In the genomic region with DNA sequence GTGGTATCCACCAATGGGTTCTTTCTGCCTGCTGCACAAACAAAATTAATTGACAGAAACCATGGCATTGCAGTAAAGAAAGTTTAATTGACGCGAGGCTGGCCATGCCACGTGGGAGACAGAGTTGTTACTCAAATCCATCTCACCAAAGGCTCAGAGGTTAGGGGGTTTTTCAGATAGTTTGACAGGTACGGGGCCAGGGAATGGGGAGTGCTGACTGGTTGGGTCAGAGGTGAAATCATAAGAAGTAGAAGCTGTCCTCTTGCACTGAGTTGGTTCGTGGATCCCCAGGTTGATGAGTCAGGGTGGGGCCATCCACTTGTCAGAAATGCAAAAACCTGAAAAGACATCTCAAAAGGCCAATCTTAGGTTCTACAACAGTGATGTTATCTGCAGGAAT, we compare ENCODE assay signal across 1 cellular context.
TF ChIP-seq lines count a peak whose summit lies in the region.

No MANE protein-coding gene starts in this region.

TF ChIP-seq in K562, 482 proteins besides CTCF, POLR2A, EP300 and RAD21 (continued from another document and continues in another):
- TF ChIP-seq, protein P1, sequence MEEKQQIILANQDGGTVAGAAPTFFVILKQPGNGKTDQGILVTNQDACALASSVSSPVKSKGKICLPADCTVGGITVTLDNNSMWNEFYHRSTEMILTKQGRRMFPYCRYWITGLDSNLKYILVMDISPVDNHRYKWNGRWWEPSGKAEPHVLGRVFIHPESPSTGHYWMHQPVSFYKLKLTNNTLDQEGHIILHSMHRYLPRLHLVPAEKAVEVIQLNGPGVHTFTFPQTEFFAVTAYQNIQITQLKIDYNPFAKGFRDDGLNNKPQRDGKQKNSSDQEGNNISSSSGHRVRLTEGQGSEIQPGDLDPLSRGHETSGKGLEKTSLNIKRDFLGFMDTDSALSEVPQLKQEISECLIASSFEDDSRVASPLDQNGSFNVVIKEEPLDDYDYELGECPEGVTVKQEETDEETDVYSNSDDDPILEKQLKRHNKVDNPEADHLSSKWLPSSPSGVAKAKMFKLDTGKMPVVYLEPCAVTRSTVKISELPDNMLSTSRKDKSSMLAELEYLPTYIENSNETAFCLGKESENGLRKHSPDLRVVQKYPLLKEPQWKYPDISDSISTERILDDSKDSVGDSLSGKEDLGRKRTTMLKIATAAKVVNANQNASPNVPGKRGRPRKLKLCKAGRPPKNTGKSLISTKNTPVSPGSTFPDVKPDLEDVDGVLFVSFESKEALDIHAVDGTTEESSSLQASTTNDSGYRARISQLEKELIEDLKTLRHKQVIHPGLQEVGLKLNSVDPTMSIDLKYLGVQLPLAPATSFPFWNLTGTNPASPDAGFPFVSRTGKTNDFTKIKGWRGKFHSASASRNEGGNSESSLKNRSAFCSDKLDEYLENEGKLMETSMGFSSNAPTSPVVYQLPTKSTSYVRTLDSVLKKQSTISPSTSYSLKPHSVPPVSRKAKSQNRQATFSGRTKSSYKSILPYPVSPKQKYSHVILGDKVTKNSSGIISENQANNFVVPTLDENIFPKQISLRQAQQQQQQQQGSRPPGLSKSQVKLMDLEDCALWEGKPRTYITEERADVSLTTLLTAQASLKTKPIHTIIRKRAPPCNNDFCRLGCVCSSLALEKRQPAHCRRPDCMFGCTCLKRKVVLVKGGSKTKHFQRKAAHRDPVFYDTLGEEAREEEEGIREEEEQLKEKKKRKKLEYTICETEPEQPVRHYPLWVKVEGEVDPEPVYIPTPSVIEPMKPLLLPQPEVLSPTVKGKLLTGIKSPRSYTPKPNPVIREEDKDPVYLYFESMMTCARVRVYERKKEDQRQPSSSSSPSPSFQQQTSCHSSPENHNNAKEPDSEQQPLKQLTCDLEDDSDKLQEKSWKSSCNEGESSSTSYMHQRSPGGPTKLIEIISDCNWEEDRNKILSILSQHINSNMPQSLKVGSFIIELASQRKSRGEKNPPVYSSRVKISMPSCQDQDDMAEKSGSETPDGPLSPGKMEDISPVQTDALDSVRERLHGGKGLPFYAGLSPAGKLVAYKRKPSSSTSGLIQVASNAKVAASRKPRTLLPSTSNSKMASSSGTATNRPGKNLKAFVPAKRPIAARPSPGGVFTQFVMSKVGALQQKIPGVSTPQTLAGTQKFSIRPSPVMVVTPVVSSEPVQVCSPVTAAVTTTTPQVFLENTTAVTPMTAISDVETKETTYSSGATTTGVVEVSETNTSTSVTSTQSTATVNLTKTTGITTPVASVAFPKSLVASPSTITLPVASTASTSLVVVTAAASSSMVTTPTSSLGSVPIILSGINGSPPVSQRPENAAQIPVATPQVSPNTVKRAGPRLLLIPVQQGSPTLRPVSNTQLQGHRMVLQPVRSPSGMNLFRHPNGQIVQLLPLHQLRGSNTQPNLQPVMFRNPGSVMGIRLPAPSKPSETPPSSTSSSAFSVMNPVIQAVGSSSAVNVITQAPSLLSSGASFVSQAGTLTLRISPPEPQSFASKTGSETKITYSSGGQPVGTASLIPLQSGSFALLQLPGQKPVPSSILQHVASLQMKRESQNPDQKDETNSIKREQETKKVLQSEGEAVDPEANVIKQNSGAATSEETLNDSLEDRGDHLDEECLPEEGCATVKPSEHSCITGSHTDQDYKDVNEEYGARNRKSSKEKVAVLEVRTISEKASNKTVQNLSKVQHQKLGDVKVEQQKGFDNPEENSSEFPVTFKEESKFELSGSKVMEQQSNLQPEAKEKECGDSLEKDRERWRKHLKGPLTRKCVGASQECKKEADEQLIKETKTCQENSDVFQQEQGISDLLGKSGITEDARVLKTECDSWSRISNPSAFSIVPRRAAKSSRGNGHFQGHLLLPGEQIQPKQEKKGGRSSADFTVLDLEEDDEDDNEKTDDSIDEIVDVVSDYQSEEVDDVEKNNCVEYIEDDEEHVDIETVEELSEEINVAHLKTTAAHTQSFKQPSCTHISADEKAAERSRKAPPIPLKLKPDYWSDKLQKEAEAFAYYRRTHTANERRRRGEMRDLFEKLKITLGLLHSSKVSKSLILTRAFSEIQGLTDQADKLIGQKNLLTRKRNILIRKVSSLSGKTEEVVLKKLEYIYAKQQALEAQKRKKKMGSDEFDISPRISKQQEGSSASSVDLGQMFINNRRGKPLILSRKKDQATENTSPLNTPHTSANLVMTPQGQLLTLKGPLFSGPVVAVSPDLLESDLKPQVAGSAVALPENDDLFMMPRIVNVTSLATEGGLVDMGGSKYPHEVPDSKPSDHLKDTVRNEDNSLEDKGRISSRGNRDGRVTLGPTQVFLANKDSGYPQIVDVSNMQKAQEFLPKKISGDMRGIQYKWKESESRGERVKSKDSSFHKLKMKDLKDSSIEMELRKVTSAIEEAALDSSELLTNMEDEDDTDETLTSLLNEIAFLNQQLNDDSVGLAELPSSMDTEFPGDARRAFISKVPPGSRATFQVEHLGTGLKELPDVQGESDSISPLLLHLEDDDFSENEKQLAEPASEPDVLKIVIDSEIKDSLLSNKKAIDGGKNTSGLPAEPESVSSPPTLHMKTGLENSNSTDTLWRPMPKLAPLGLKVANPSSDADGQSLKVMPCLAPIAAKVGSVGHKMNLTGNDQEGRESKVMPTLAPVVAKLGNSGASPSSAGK (IDR thresholded peaks at IDR 0.05), result no peak
- 0 out of 4 replicates have a peak, but pooled peaks of 1 of the 2 experiments have one; percentile 5 for TF ChIP-seq TBL1XR1 (IDR thresholded peaks at IDR 0.05; ENCODE audit: low read length in 2 of 2)
- TF ChIP-seq LEF1 (IDR thresholded peaks at IDR 0.05), result no peak
- TF ChIP-seq EWSR1 (IDR thresholded peaks at IDR 0.05; ENCODE audit: borderline replicate concordance, low read depth, partially characterized antibody), result no peak
- TF ChIP-seq BDP1 (IDR thresholded peaks at IDR 0.05; ENCODE audit: insufficient read depth, insufficient read length), result no peak
- no peak for TF ChIP-seq MBD2 (IDR thresholded peaks at IDR 0.05; ENCODE audit: borderline replicate concordance, low read depth)
- no peak for TF ChIP-seq ARNT (IDR thresholded peaks at IDR 0.05)
- no peak for TF ChIP-seq ZNF668 (CRISPR knock-in tag; IDR thresholded peaks at IDR 0.05)
- no peak for TF ChIP-seq XRCC4 (IDR thresholded peaks at IDR 0.05; ENCODE audit: extremely low read depth, insufficient read depth, insufficient read length)
- no peak for TF ChIP-seq ZNF143 (CRISPR knock-in tag; IDR thresholded peaks at IDR 0.05)
- TF ChIP-seq CREM (IDR thresholded peaks at IDR 0.05; ENCODE audit: low read depth), result no peak
- no peak for TF ChIP-seq NRF1 (conservative IDR thresholded peaks at IDR 0.05 in 1 of 2, IDR thresholded peaks at IDR 0.05 in 1 of 2)
- TF ChIP-seq, protein P2, sequence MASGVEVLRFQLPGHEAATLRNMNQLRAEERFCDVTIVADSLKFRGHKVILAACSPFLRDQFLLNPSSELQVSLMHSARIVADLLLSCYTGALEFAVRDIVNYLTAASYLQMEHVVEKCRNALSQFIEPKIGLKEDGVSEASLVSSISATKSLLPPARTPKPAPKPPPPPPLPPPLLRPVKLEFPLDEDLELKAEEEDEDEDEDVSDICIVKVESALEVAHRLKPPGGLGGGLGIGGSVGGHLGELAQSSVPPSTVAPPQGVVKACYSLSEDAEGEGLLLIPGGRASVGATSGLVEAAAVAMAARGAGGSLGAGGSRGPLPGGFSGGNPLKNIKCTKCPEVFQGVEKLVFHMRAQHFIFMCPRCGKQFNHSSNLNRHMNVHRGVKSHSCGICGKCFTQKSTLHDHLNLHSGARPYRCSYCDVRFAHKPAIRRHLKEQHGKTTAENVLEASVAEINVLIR (CRISPR knock-in tag; IDR thresholded peaks at IDR 0.05), result no peak
- no peak for TF ChIP-seq POLR2AphosphoS2 (IDR thresholded peaks at IDR 0.05; ENCODE audit: low read length)
- TF ChIP-seq JUND (IDR thresholded peaks at IDR 0.05; ENCODE audit: borderline replicate concordance, low read depth, low read length), result no peak
- TF ChIP-seq JUND (tag; IDR thresholded peaks at IDR 0.05; ENCODE audit: borderline replicate concordance, low read depth, low read length), result no peak
- TF ChIP-seq, protein P3, sequence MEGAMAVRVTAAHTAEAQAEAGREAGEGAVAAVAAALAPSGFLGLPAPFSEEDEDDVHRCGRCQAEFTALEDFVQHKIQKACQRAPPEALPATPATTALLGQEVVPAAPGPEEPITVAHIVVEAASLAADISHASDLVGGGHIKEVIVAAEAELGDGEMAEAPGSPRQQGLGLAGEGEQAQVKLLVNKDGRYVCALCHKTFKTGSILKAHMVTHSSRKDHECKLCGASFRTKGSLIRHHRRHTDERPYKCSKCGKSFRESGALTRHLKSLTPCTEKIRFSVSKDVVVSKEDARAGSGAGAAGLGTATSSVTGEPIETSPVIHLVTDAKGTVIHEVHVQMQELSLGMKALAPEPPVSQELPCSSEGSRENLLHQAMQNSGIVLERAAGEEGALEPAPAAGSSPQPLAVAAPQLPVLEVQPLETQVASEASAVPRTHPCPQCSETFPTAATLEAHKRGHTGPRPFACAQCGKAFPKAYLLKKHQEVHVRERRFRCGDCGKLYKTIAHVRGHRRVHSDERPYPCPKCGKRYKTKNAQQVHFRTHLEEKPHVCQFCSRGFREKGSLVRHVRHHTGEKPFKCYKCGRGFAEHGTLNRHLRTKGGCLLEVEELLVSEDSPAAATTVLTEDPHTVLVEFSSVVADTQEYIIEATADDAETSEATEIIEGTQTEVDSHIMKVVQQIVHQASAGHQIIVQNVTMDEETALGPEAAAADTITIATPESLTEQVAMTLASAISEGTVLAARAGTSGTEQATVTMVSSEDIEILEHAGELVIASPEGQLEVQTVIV (CRISPR knock-in tag; IDR thresholded peaks at IDR 0.05; ENCODE audit: borderline replicate concordance), result no peak
- no peak for TF ChIP-seq ZNF253 (CRISPR knock-in tag; conservative IDR thresholded peaks at IDR 0.05)
- TF ChIP-seq, protein P4, sequence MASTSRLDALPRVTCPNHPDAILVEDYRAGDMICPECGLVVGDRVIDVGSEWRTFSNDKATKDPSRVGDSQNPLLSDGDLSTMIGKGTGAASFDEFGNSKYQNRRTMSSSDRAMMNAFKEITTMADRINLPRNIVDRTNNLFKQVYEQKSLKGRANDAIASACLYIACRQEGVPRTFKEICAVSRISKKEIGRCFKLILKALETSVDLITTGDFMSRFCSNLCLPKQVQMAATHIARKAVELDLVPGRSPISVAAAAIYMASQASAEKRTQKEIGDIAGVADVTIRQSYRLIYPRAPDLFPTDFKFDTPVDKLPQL (IDR thresholded peaks at IDR 0.05; ENCODE audit: extremely low read depth, insufficient read length), result no peak
- TF ChIP-seq, protein P5, sequence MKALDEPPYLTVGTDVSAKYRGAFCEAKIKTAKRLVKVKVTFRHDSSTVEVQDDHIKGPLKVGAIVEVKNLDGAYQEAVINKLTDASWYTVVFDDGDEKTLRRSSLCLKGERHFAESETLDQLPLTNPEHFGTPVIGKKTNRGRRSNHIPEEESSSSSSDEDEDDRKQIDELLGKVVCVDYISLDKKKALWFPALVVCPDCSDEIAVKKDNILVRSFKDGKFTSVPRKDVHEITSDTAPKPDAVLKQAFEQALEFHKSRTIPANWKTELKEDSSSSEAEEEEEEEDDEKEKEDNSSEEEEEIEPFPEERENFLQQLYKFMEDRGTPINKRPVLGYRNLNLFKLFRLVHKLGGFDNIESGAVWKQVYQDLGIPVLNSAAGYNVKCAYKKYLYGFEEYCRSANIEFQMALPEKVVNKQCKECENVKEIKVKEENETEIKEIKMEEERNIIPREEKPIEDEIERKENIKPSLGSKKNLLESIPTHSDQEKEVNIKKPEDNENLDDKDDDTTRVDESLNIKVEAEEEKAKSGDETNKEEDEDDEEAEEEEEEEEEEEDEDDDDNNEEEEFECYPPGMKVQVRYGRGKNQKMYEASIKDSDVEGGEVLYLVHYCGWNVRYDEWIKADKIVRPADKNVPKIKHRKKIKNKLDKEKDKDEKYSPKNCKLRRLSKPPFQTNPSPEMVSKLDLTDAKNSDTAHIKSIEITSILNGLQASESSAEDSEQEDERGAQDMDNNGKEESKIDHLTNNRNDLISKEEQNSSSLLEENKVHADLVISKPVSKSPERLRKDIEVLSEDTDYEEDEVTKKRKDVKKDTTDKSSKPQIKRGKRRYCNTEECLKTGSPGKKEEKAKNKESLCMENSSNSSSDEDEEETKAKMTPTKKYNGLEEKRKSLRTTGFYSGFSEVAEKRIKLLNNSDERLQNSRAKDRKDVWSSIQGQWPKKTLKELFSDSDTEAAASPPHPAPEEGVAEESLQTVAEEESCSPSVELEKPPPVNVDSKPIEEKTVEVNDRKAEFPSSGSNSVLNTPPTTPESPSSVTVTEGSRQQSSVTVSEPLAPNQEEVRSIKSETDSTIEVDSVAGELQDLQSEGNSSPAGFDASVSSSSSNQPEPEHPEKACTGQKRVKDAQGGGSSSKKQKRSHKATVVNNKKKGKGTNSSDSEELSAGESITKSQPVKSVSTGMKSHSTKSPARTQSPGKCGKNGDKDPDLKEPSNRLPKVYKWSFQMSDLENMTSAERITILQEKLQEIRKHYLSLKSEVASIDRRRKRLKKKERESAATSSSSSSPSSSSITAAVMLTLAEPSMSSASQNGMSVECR (CRISPR knock-in tag; IDR thresholded peaks at IDR 0.05), result no peak
- no peak for TF ChIP-seq ZNF197 (CRISPR knock-in tag; IDR thresholded peaks at IDR 0.05; ENCODE audit: low read depth)
- TF ChIP-seq, protein P6, sequence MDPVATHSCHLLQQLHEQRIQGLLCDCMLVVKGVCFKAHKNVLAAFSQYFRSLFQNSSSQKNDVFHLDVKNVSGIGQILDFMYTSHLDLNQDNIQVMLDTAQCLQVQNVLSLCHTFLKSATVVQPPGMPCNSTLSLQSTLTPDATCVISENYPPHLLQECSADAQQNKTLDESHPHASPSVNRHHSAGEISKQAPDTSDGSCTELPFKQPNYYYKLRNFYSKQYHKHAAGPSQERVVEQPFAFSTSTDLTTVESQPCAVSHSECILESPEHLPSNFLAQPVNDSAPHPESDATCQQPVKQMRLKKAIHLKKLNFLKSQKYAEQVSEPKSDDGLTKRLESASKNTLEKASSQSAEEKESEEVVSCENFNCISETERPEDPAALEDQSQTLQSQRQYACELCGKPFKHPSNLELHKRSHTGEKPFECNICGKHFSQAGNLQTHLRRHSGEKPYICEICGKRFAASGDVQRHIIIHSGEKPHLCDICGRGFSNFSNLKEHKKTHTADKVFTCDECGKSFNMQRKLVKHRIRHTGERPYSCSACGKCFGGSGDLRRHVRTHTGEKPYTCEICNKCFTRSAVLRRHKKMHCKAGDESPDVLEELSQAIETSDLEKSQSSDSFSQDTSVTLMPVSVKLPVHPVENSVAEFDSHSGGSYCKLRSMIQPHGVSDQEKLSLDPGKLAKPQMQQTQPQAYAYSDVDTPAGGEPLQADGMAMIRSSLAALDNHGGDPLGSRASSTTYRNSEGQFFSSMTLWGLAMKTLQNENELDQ (CRISPR knock-in tag; IDR thresholded peaks at IDR 0.05; ENCODE audit: borderline replicate concordance), result no peak
- no peak for TF ChIP-seq ZNF274 (IDR thresholded peaks at IDR 0.05; ENCODE audit: borderline replicate concordance, low read depth, low read length)
- TF ChIP-seq NFRKB (IDR thresholded peaks at IDR 0.05; ENCODE audit: low read depth), result 0 out of 2 replicates have a peak, but pooled peaks have one; percentile 1
- no peak for TF ChIP-seq ETV5 (CRISPR knock-in tag; IDR thresholded peaks at IDR 0.05; ENCODE audit: low read depth)
- no peak for TF ChIP-seq ZZZ3 (IDR thresholded peaks at IDR 0.05)
- TF ChIP-seq, protein P7, sequence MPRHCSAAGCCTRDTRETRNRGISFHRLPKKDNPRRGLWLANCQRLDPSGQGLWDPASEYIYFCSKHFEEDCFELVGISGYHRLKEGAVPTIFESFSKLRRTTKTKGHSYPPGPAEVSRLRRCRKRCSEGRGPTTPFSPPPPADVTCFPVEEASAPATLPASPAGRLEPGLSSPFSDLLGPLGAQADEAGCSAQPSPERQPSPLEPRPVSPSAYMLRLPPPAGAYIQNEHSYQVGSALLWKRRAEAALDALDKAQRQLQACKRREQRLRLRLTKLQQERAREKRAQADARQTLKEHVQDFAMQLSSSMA (CRISPR knock-in tag; IDR thresholded peaks at IDR 0.05), result no peak
- no peak for TF ChIP-seq KDM1A (IDR thresholded peaks at IDR 0.05)
- no peak for TF ChIP-seq DMBX1 (CRISPR knock-in tag; IDR thresholded peaks at IDR 0.05; ENCODE audit: borderline replicate concordance)
- no peak for TF ChIP-seq SRSF9 (IDR thresholded peaks at IDR 0.05; ENCODE audit: borderline replicate concordance, low read depth, low read length)
- TF ChIP-seq PRPF4 (IDR thresholded peaks at IDR 0.05; ENCODE audit: insufficient read depth, low read depth, low read length, poor library complexity, severe bottlenecking), result no peak
- no peak for TF ChIP-seq HMG20A (CRISPR knock-in tag; conservative IDR thresholded peaks at IDR 0.05)
